ENCODE assay signal across 28 cellular contexts in genomic region chr9:133464638-133465037, GRCh38.
DNase-seq lines count a peak whose midpoint lies in the region; ATAC-seq, FAIRE-seq and TF ChIP-seq lines count a peak whose summit lies in the region.
"Had no signal": no experiment of that assay in that cellular context is flagged by ENCODE, and none has a peak within 500 bp of the region (broad histone marks: within the 10 kb centered on the region; RNA-seq: fewer than 3 reads in every experiment).

No MANE protein-coding gene starts in this region.

- H3K4me1 ChIP-seq in BLaER1: peaks cover 47% of the 10 kb centered on the region
- peaks cover 23% of the 10 kb centered on the region for H3K4me1 ChIP-seq in OCI-LY3 (ENCODE audit: low read length)

- no peaks in the 10 kb centered on the region for H3K27me3 ChIP-seq in BLaER1
- peaks cover 17% of the 10 kb centered on the region for H3K27me3 ChIP-seq in OCI-LY3 (ENCODE audit: low read depth, low read length)
- H3K27me3 ChIP-seq: BE2C; BLaER1 treated with 17β-estradiol and CSF1 and Interleukin-3, amounts not matched to agents 10 nM and 100 nM had no signal

- no peaks in the 10 kb centered on the region for H3K27me3 Mint-ChIP-seq in central memory CD8-positive, alpha-beta T cell
- H3K27me3 Mint-ChIP-seq in memory B cell: no peaks in the 10 kb centered on the region
- H3K27me3 Mint-ChIP-seq: CD4-positive, alpha-beta T cell had no signal

- peaks cover 21% of the 10 kb centered on the region for H3K4me1 Mint-ChIP-seq in central memory CD8-positive, alpha-beta T cell
- H3K4me1 Mint-ChIP-seq in memory B cell: peaks cover 26% of the 10 kb centered on the region

- H3K36me3 Mint-ChIP-seq in central memory CD8-positive, alpha-beta T cell (ENCODE audit: insufficient read depth): peaks cover 8% of the 10 kb centered on the region
- peaks cover 2% of the 10 kb centered on the region for H3K36me3 Mint-ChIP-seq in memory B cell
- H3K36me3 Mint-ChIP-seq: CD8-positive, alpha-beta T cell had no signal

- TF ChIP-seq CTCF in OCI-LY3 (IDR thresholded peaks at IDR 0.05; ENCODE audit: low read depth, low read length): no peak
- no peak for TF ChIP-seq CTCF in D721Med (IDR thresholded peaks at IDR 0.05; ENCODE audit: insufficient read depth, missing control alignments)

- H3K4me2 ChIP-seq in BLaER1 (peak overlapping the region; percentile 6; the same call in 1 of the 2 replicates), OCI-LY3 (ENCODE audit: low read length) (peak overlapping the region; percentile 27; the same call in 1 of the 2 replicates)

- H3K27ac ChIP-seq in BLaER1 (no peak overlapping the region), OCI-LY3 (ENCODE audit: low read length) (no peak overlapping the region)
- H3K27ac ChIP-seq: BLaER1 treated with 17β-estradiol and CSF1 and Interleukin-3, amounts not matched to agents 10 nM and 100 nM; C4-2B had no signal

- H3K9me3 ChIP-seq in BLaER1 (no peaks in the 10 kb centered on the region), OCI-LY3 (ENCODE audit: insufficient read depth, low read length) (no peaks in the 10 kb centered on the region)
- H3K9me3 ChIP-seq: BE2C; BLaER1 treated with 17β-estradiol and CSF1 and Interleukin-3, amounts not matched to agents 10 nM and 100 nM; Caco-2 had no signal

- DNase-seq in central memory CD8-positive, alpha-beta T cell (ENCODE audit: low spot score in 2 of 2): no peak
- DNase-seq in memory B cell (ENCODE audit: low spot score in 2 of 2) (no peak), NCI-H1436 (lab: John Stamatoyannopoulos, UW) (no peak), D721Med (ENCODE audit: insufficient read length, low spot score) (no peak), UCSD-AML1 (lab: John Stamatoyannopoulos, UW; ENCODE audit: unreplicated experiment) (no peak)
- DNase-seq: 8988T; ACHN; Caco-2; Calu3; CD4-positive, alpha-beta T cell; CD8-positive, alpha-beta T cell; DMS 273 treated with DMSO at 0.1 percent for 48 hours; DMS153; DMS53; DMS79; DND-41; EL; GDM1 had no signal

- H3K27ac Mint-ChIP-seq in central memory CD8-positive, alpha-beta T cell (ENCODE audit: low read depth): peak overlapping the region; percentile 46
- H3K27ac Mint-ChIP-seq in memory B cell: peak overlapping the region; percentile 72
- H3K27ac Mint-ChIP-seq: CD4-positive, alpha-beta T cell; CD8-positive, alpha-beta T cell had no signal

- no peak for ATAC-seq in central memory CD8-positive, alpha-beta T cell (replicated peaks; ENCODE audit: extremely low read depth, poor library complexity, severe bottlenecking)
- ATAC-seq in memory B cell (ENCODE audit: low read depth) (no peak), HG03571 (IDR thresholded peaks at IDR 0.05; ENCODE audit: unreplicated experiment) (no peak)
- ATAC-seq: CD8-positive, alpha-beta T cell; GM12878 had no signal

- H3K9ac ChIP-seq in BLaER1 (peak overlapping the region; percentile 1; the same call in 1 of the 2 replicates), OCI-LY3 (ENCODE audit: low read length) (no peak overlapping the region)

- no peak for FAIRE-seq in D721Med (lab: Jason Lieb, UNC)
- FAIRE-seq: A204.1, GM12878, GM12892, GM18507 had no signal

- no peak overlapping the region for H3K4me3 Mint-ChIP-seq in central memory CD8-positive, alpha-beta T cell
- no peak overlapping the region for H3K4me3 Mint-ChIP-seq in memory B cell
- H3K4me3 Mint-ChIP-seq: CD4-positive, alpha-beta T cell; CD8-positive, alpha-beta T cell had no signal

- H3K79me2 ChIP-seq in OCI-LY3 (ENCODE audit: low read length): no peaks in the 10 kb centered on the region

- H4K20me1 ChIP-seq in BLaER1 (peaks cover 48% of the 10 kb centered on the region), OCI-LY3 (ENCODE audit: insufficient read depth, low read length) (no peaks in the 10 kb centered on the region)

- peaks cover 46% of the 10 kb centered on the region for H3K36me3 ChIP-seq in BLaER1
- H3K36me3 ChIP-seq in OCI-LY3 (replicated peaks; ENCODE audit: low read depth, low read length): no peaks in the 10 kb centered on the region
- H3K36me3 ChIP-seq: BE2C had no signal

- no peak overlapping the region for H2AFZ ChIP-seq in OCI-LY3 (ENCODE audit: low read depth, low read length)

- H3K9me3 Mint-ChIP-seq in central memory CD8-positive, alpha-beta T cell: no peaks in the 10 kb centered on the region
- no peaks in the 10 kb centered on the region for H3K9me3 Mint-ChIP-seq in memory B cell
- H3K9me3 Mint-ChIP-seq: CD4-positive, alpha-beta T cell; CD8-positive, alpha-beta T cell had no signal

- H3K4me3 ChIP-seq in BLaER1: no peak overlapping the region
- H3K4me3 ChIP-seq in OCI-LY3 (ENCODE audit: low read length): no peak overlapping the region
- H3K4me3 ChIP-seq: BLaER1 treated with 17β-estradiol and CSF1 and Interleukin-3, amounts not matched to agents 10 nM and 100 nM; GM12878 had no signal
